In the genomic region with DNA sequence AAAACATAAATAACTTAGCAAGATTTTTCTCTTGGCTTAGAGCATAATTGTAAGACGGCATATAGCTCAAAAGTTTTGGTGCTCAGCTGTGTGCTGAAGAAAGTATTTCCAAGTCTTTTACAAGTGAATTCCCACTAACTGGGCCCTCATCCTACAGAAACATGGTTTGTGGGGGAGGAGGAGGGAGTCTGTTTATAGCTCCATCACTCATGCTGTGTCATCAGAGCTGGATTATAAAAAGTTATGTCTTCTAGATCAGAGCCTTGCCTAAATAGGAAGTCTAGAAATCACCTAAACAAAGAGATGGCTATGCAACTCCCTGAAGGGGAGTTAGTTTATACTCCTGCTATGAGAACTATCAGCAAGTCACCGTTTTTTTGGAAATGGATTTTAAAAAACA, we compare ENCODE assay signal across 14 cellular contexts.
DNase-seq lines count a peak whose midpoint lies in the region; ATAC-seq, FAIRE-seq and TF ChIP-seq lines count a peak whose summit lies in the region.
"Had no signal": no experiment of that assay in that cellular context is flagged by ENCODE, and none has a peak within 500 bp of the region (broad histone marks: within the 10 kb centered on the region; RNA-seq: fewer than 3 reads in every experiment).

No MANE protein-coding gene starts in this region.

- H3K9me3 ChIP-seq in A549 (no peaks in the 10 kb centered on the region), muscle layer of duodenum (ENCODE audit: control insufficient read depth in 1 of 2, low read length in 2 of 2) (no peaks in the 10 kb centered on the region), hepatocyte (ENCODE audit: low read depth) (no peaks in the 10 kb centered on the region), right lobe of liver (no peaks in the 10 kb centered on the region)

- DNase-seq in A549 (ENCODE audit: low read depth in 1 of 2, low spot score in 1 of 2) (peak in 1 of 2 experiments; percentile 21), HT1080 (ENCODE audit: low read depth) (peak; percentile 88), chondrocyte (ENCODE audit: low spot score) (no peak), hepatocyte (ENCODE audit: low spot score) (no peak), right lobe of liver (no peak)
- no peak for DNase-seq in activated T-cell treated with anti-CD3 and anti-CD28 coated beads, Interleukin-2, amount 50 U/mL, for 24 hours
- DNase-seq in stimulated activated CD4-positive, alpha-beta T cell treated with anti-CD3 and anti-CD28 coated beads, Interleukin-1b, Interleukin-23, amount 100 ng/mL, for 48 hours: no peak
- DNase-seq: activated CD4-positive, alpha-beta T cell treated with anti-CD3 and anti-CD28 coated beads for 4 hours; activated gamma-delta T cell treated with Interleukin-2 at 50 U/mL for 16 hours; effector CD4-positive, alpha-beta T cell; stimulated activated CD8-positive, alpha-beta memory T cell treated with anti-CD3 and anti-CD28 coated beads, Interleukin-4, amount 100 ng/mL, for 48 hours had no signal

- H3K27me3 ChIP-seq in muscle layer of duodenum (ENCODE audit: low read depth, low read length) (no peaks in the 10 kb centered on the region), hepatocyte (no peaks in the 10 kb centered on the region), right lobe of liver (no peaks in the 10 kb centered on the region)

- TF ChIP-seq POLR2A in A549 (IDR thresholded peaks at IDR 0.05; ENCODE audit: low read length) (no peak), right lobe of liver (IDR thresholded peaks at IDR 0.05) (no peak)

- H3K36me3 ChIP-seq in muscle layer of duodenum (ENCODE audit: control insufficient read depth in 1 of 2, insufficient read depth in 2 of 2, low read length in 2 of 2): no peaks in the 10 kb centered on the region
- no peaks in the 10 kb centered on the region for H3K36me3 ChIP-seq in hepatocyte (replicated peaks; ENCODE audit: insufficient read depth, low read depth)
- no peaks in the 10 kb centered on the region for H3K36me3 ChIP-seq in right lobe of liver

- H3K4me3 ChIP-seq in A549 (no peak overlapping the region), muscle layer of duodenum (ENCODE audit: low read depth in 1 of 2, low read length in 2 of 2) (no peak overlapping the region), hepatocyte (no peak overlapping the region), right lobe of liver (no peak overlapping the region)

- H3K4me2 ChIP-seq in A549 (0 out of 3 replicates have a peak overlapping the region, but pooled peaks have one; percentile 14), hepatocyte (no peak overlapping the region)

- H3K27ac Mint-ChIP-seq in chondrocyte (ENCODE audit: unreplicated experiment): peak overlapping the region; percentile 91
- H3K27ac Mint-ChIP-seq in activated T-cell treated with anti-CD3 and anti-CD28 coated beads, Interleukin-2, amount 50 U/mL, for 24 hours: no peak overlapping the region
- H3K27ac Mint-ChIP-seq: B cell had no signal

- no peaks in the 10 kb centered on the region for H3K9me3 Mint-ChIP-seq in chondrocyte (ENCODE audit: low read depth)
- no peaks in the 10 kb centered on the region for H3K9me3 Mint-ChIP-seq in activated T-cell treated with anti-CD3 and anti-CD28 coated beads, Interleukin-2, amount 50 U/mL, for 24 hours

- no peak overlapping the region for H3K4me3 Mint-ChIP-seq in chondrocyte (ENCODE audit: unreplicated experiment)
- H3K4me3 Mint-ChIP-seq in activated T-cell treated with anti-CD3 and anti-CD28 coated beads, Interleukin-2, amount 50 U/mL, for 24 hours: no peak overlapping the region
- H3K4me3 Mint-ChIP-seq: B cell had no signal

- H2AFZ ChIP-seq in hepatocyte: no peak overlapping the region

- TF ChIP-seq RAD21 in A549 (conservative IDR thresholded peaks at IDR 0.05 in 1 of 2, IDR thresholded peaks at IDR 0.05 in 1 of 2): no peak

- TF ChIP-seq CTCF in A549 (IDR thresholded peaks at IDR 0.05) (no peak), chondrocyte (IDR thresholded peaks at IDR 0.05) (no peak), hepatocyte (IDR thresholded peaks at IDR 0.05; ENCODE audit: poor library complexity) (no peak), right lobe of liver (IDR thresholded peaks at IDR 0.05) (no peak)

- H3K36me3 Mint-ChIP-seq in chondrocyte (ENCODE audit: low read depth): no peaks in the 10 kb centered on the region
- H3K36me3 Mint-ChIP-seq in activated T-cell treated with anti-CD3 and anti-CD28 coated beads, Interleukin-2, amount 50 U/mL, for 24 hours (ENCODE audit: low read depth): no peaks in the 10 kb centered on the region

- no peak for TF ChIP-seq EP300 in A549 (IDR thresholded peaks at IDR 0.05)

- no peaks in the 10 kb centered on the region; the same call in 2 of the 3 replicates for H3K4me1 ChIP-seq in A549
- H3K4me1 ChIP-seq in muscle layer of duodenum (ENCODE audit: control insufficient read depth in 1 of 2, insufficient read depth in 2 of 2, low read length in 2 of 2): peaks cover 0 to 18% of the 10 kb centered on the region in 2 donors
- H3K4me1 ChIP-seq in hepatocyte (ENCODE audit: insufficient read depth): no peaks in the 10 kb centered on the region
- H3K4me1 ChIP-seq in right lobe of liver: no peaks in the 10 kb centered on the region

- H3K27me3 Mint-ChIP-seq in chondrocyte (ENCODE audit: low read depth): no peaks in the 10 kb centered on the region
- peaks cover 15% of the 10 kb centered on the region for H3K27me3 Mint-ChIP-seq in activated T-cell treated with anti-CD3 and anti-CD28 coated beads, Interleukin-2, amount 50 U/mL, for 24 hours

- ATAC-seq in A549: peak in 1 of 2 experiments; percentile 58; a peak in 2 of 6 replicates
- no peak for ATAC-seq in right lobe of liver
- ATAC-seq: left lobe of liver had no signal

- no peaks in the 10 kb centered on the region for H4K20me1 ChIP-seq in hepatocyte (ENCODE audit: insufficient read depth, poor library complexity, severe bottlenecking)

- CTCF ChIA-PET in A549 (lab: Yijun Ruan, JAX): no interaction called here

- H3K27ac ChIP-seq in A549 (no peak overlapping the region), muscle layer of duodenum (ENCODE audit: low read length) (peak overlapping the region; percentile 11), hepatocyte (no peak overlapping the region), right lobe of liver (no peak overlapping the region)

- intact Hi-C loops in right lobe of liver (cut with DNase I): no loop called here

- WGBS in A549 (ENCODE audit: missing lambda C conversion rate): 55% methylated on average over 2 of the region's 2 CpGs
- 74% methylated on average over 2 of the region's 2 CpGs for WGBS in hepatocyte (ENCODE audit: low lambda C conversion rate, missing lambda C conversion rate)
- WGBS in right lobe of liver (ENCODE audit: insufficient coverage, low coverage, low lambda C conversion rate, missing lambda C conversion rate): 37% methylated on average over 2 of the region's 2 CpGs

- H3K9me2 ChIP-seq in hepatocyte (replicated peaks; ENCODE audit: insufficient read depth): no peaks in the 10 kb centered on the region

- POLR2A ChIA-PET in A549 (lab: Yijun Ruan, JAX): no interaction called here

- FAIRE-seq in A549 (lab: Jason Lieb, UNC): no peak

- H3K4me1 Mint-ChIP-seq in chondrocyte (ENCODE audit: low read depth): peaks cover 33% of the 10 kb centered on the region
- H3K4me1 Mint-ChIP-seq in activated T-cell treated with anti-CD3 and anti-CD28 coated beads, Interleukin-2, amount 50 U/mL, for 24 hours (ENCODE audit: low read depth): no peaks in the 10 kb centered on the region
- H3K4me1 Mint-ChIP-seq: B cell had no signal

- no peaks in the 10 kb centered on the region for H3K79me2 ChIP-seq in hepatocyte

TF ChIP-seq in A549, 52 proteins besides CTCF, POLR2A, EP300 and RAD21 (continues in another document):
- no peak for TF ChIP-seq MAZ (IDR thresholded peaks at IDR 0.05; ENCODE audit: borderline replicate concordance, low read depth, low read length)
- no peak for TF ChIP-seq CBX8 (IDR thresholded peaks at IDR 0.05)
- no peak for TF ChIP-seq TP53 (CRISPR knock-in tag; IDR thresholded peaks at IDR 0.05)
- TF ChIP-seq MAFK (IDR thresholded peaks at IDR 0.05; ENCODE audit: partially characterized antibody): no peak
- TF ChIP-seq, protein P1, sequence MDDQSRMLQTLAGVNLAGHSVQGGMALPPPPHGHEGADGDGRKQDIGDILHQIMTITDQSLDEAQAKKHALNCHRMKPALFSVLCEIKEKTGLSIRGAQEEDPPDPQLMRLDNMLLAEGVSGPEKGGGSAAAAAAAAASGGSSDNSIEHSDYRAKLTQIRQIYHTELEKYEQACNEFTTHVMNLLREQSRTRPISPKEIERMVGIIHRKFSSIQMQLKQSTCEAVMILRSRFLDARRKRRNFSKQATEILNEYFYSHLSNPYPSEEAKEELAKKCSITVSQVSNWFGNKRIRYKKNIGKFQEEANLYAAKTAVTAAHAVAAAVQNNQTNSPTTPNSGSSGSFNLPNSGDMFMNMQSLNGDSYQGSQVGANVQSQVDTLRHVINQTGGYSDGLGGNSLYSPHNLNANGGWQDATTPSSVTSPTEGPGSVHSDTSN (IDR thresholded peaks at IDR 0.05): no peak
- TF ChIP-seq, protein P2, sequence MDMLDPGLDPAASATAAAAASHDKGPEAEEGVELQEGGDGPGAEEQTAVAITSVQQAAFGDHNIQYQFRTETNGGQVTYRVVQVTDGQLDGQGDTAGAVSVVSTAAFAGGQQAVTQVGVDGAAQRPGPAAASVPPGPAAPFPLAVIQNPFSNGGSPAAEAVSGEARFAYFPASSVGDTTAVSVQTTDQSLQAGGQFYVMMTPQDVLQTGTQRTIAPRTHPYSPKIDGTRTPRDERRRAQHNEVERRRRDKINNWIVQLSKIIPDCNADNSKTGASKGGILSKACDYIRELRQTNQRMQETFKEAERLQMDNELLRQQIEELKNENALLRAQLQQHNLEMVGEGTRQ (IDR thresholded peaks at IDR 0.05): no peak
- no peak for TF ChIP-seq KDM1A (IDR thresholded peaks at IDR 0.05; ENCODE audit: low read depth)
- no peak for TF ChIP-seq ZC3H11A (IDR thresholded peaks at IDR 0.05)
- TF ChIP-seq, protein P3, sequence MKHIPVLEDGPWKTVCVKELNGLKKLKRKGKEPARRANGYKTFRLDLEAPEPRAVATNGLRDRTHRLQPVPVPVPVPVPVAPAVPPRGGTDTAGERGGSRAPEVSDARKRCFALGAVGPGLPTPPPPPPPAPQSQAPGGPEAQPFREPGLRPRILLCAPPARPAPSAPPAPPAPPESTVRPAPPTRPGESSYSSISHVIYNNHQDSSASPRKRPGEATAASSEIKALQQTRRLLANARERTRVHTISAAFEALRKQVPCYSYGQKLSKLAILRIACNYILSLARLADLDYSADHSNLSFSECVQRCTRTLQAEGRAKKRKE (CRISPR knock-in tag; IDR thresholded peaks at IDR 0.05; ENCODE audit: low read depth): no peak
- no peak for TF ChIP-seq PHF8 (IDR thresholded peaks at IDR 0.05; ENCODE audit: borderline replicate concordance, low read depth)
- no peak for TF ChIP-seq EHF (CRISPR knock-in tag; IDR thresholded peaks at IDR 0.05)
- TF ChIP-seq, protein P4, sequence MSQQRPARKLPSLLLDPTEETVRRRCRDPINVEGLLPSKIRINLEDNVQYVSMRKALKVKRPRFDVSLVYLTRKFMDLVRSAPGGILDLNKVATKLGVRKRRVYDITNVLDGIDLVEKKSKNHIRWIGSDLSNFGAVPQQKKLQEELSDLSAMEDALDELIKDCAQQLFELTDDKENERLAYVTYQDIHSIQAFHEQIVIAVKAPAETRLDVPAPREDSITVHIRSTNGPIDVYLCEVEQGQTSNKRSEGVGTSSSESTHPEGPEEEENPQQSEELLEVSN (IDR thresholded peaks at IDR 0.05; ENCODE audit: borderline replicate concordance, low read depth): no peak
- TF ChIP-seq JUNB (IDR thresholded peaks at IDR 0.05): no peak
